8 cellular contexts compared by ENCODE assay signal in the genomic region with DNA sequence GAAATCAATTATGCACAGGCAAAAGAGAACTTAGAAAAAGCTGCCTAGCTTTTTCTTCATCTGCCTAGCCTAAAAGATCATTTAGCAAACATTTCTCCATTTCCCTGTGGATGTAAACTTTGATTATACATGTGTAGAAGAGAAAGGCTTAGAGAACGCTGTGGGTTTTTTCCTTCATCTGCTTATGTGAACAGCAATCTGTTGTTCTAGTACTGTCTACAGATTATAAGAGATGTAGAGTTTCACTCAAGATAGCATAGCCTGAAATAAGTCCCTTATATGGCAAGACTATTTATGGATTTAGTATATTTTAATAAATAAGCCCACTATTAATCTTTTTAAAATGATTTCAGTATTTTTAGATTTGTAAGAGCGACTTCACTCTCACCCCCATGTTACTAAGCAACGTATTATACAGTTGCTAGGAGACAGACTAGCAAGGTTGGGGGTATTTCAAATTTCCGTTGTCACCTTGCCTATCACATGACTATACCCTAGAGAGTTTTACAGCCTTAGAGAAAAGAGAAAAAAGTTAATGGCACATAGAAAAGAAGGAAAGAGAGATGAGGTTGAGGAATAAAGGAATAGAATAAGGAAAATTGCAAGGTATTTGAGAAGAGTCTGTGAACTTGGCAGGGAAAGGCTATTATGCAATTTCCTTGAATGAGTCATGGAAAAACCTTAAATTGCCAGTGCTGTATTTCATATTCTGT. TPM values are rescaled to one million over a fixed set of nuclear protein-coding genes. Genes with fewer than 3 reads are reported as not detected.
DNase-seq lines count a peak whose midpoint lies in the region; ATAC-seq and TF ChIP-seq lines count a peak whose summit lies in the region.

No MANE protein-coding gene starts in this region.

- peak; percentile 79 to 87 for DNase-seq in AML-193 (lab: John Stamatoyannopoulos, UW)
- DNase-seq in HCEC 1CT: peak; percentile 76
- DNase-seq in NCI-H510A (lab: John Stamatoyannopoulos, UW): peak; percentile 9
- peak in 3 of 7 donors; percentile 15 to 36 (median 18) for DNase-seq in adrenal gland
- no peak for DNase-seq in heart left ventricle
- no peak for DNase-seq in activated CD8-positive, alpha-beta memory T cell treated with anti-CD3 and anti-CD28 coated beads, Interleukin-2, amount 50 U/mL, for 4 hours

- peak overlapping the region; percentile 74 to 92 (median 77) for H3K27ac ChIP-seq in adrenal gland
- peak overlapping the region; percentile 27 to 93 (median 71) for H3K27ac ChIP-seq in heart left ventricle
- peak overlapping the region; percentile 95 for H3K27ac ChIP-seq in rectal smooth muscle tissue (ENCODE audit: low read depth, low read length)

- no peaks in the 10 kb centered on the region for H3K27me3 ChIP-seq in adrenal gland
- no peaks in the 10 kb centered on the region for H3K27me3 ChIP-seq in heart left ventricle
- no peaks in the 10 kb centered on the region for H3K27me3 ChIP-seq in rectal smooth muscle tissue (ENCODE audit: control insufficient read depth, insufficient read depth, low read length)

- WGBS in adrenal gland, 4 donors: 2 to 5% (median 4%) methylated on average over 4 of the region's 4 CpGs
- WGBS in heart left ventricle, 4 donors: 9 to 11% (median 10%) methylated on average over 4 of the region's 4 CpGs

- TF ChIP-seq CTCF in adrenal gland (IDR thresholded peaks at IDR 0.05) (no peak), heart left ventricle (IDR thresholded peaks at IDR 0.05) (no peak)

- no peak for TF ChIP-seq POLR2A in adrenal gland (IDR thresholded peaks at IDR 0.05)
- no peak for TF ChIP-seq POLR2A in heart left ventricle (IDR thresholded peaks at IDR 0.05)

- H3K9me3 ChIP-seq in adrenal gland (replicated peaks in 1 of 3): no peaks in the 10 kb centered on the region
- H3K9me3 ChIP-seq in heart left ventricle: no peaks in the 10 kb centered on the region

- H3K4me3 ChIP-seq in adrenal gland (peak overlapping the region in 1 of 4 donors; percentile 38), heart left ventricle (peak overlapping the region in 3 of 12 donors; percentile 6 to 15 (median 12)), rectal smooth muscle tissue (ENCODE audit: low read length) (peak overlapping the region; percentile 36)

- H3K36me3 ChIP-seq in adrenal gland (replicated peaks in 1 of 2): no peaks in the 10 kb centered on the region
- no peaks in the 10 kb centered on the region for H3K36me3 ChIP-seq in heart left ventricle
- H3K36me3 ChIP-seq in rectal smooth muscle tissue (ENCODE audit: control insufficient read depth, insufficient read depth, low read length): no peaks in the 10 kb centered on the region

- H3K4me1 ChIP-seq in adrenal gland (replicated peaks in 1 of 2) (peaks cover 12 to 23% of the 10 kb centered on the region in 2 donors), heart left ventricle (peaks cover 7 to 50% (median 21%) of the 10 kb centered on the region in 12 donors), rectal smooth muscle tissue (ENCODE audit: control insufficient read depth, insufficient read depth, low read length) (peaks cover 20% of the 10 kb centered on the region)

- H3K9ac ChIP-seq in rectal smooth muscle tissue (ENCODE audit: low read length): no peak overlapping the region

- ATAC-seq in heart left ventricle (peak; percentile 70 to 83 (median 80)), GM18909 (IDR thresholded peaks at IDR 0.05; ENCODE audit: poor library complexity, unreplicated experiment) (no peak)

- intact Hi-C loops in adrenal gland (cut with DNase I): no loop called here
- intact Hi-C loops in heart left ventricle (cut with DNase I): no loop called here

RNA-seq across cellular contexts. Expression of a gene that starts 12.2 kb away (rescaled TPM):
- total RNA-seq in adrenal gland: 100 to 1,000 TPM in 6 of 8 donors, 10 to 100 TPM in 2; 59.1 to 227 (median 144) TPM
- polyA plus RNA-seq in adrenal gland: 100 to 1,000 TPM in 1 of 3 donors, 10 to 100 TPM in 2; 64.7 to 235 (median 81.1) TPM
- total RNA-seq in heart left ventricle: 100 to 1,000 TPM; 122 to 280 (median 184) TPM
- polyA plus RNA-seq in heart left ventricle: 100 to 1,000 TPM in 1 of 2 donors, 10 to 100 TPM in 1; 71.5 to 238 TPM

Comparison
In these comparisons a context has a peak if more than half of its experiments do, and no peak if none do; other contexts are left out.
1. DNase-seq: peak in AML-193 (2 of 2), HCEC 1CT (single experiment) and NCI-H510A (single experiment); none in heart left ventricle (0 of 5) and activated CD8-positive, alpha-beta memory T cell treated with anti-CD3 and anti-CD28 coated beads, Interleukin-2, amount 50 U/mL, for 4 hours (single experiment).
2. Peak in every context shown above with its lines, with median percentiles within 50 percentile points of each other: H3K27ac ChIP-seq.